ENCODE assay signal across 8 cellular contexts in genomic region chr1:144439737-144440136, GRCh38. TPM values are rescaled to one million over a fixed set of nuclear protein-coding genes. Genes with fewer than 3 reads are reported as not detected.
DNase-seq lines count a peak whose midpoint lies in the region; ATAC-seq and TF ChIP-seq lines count a peak whose summit lies in the region.
"Not testable (repeated sequence)": the region's sequence is repeated elsewhere in the genome, so short reads cannot be mapped to it uniquely, and the experiment has no call there.

No MANE protein-coding gene starts in this region.

- H3K27me3 Mint-ChIP-seq in GM23338 (ENCODE audit: insufficient read depth, low read depth, poor library complexity); activated CD4-positive, alpha-beta T cell treated with anti-CD3 and anti-CD28 coated beads for 36 hours; neural crest cell (ENCODE audit: low read depth): not testable (repeated sequence)

- CTCF ChIA-PET in BJ (lab: Yijun Ruan, JAX); OCI-LY7 (lab: Charles Lee; ENCODE audit: unreplicated experiment); activated CD4-positive, alpha-beta T cell treated with anti-CD3 and anti-CD28 coated beads for 36 hours (lab: Charles Lee): not testable (repeated sequence)

- not testable (repeated sequence) for H3K4me1 ChIP-seq in GM23338 (ENCODE audit: insufficient read depth); OCI-LY7 (ENCODE audit: insufficient read depth, low read length, poor library complexity, severe bottlenecking)

- H3K4me3 Mint-ChIP-seq in GM23338; activated CD4-positive, alpha-beta T cell treated with anti-CD3 and anti-CD28 coated beads for 36 hours; neural crest cell: not testable (repeated sequence)

- POLR2A ChIA-PET in BJ (lab: Charles Lee); OCI-LY7 (lab: Charles Lee); activated CD4-positive, alpha-beta T cell treated with anti-CD3 and anti-CD28 coated beads for 36 hours (lab: Charles Lee): not testable (repeated sequence)

- not testable (repeated sequence) for H3F3A ChIP-seq in GM23338 (replicated peaks; ENCODE audit: low read depth)

- not testable (repeated sequence) for H3K4me3 ChIP-seq in BJ (ENCODE audit: low read depth, low read length); GM23338; OCI-LY7 (ENCODE audit: low read depth, low read length, poor library complexity, severe bottlenecking); astrocyte of the spinal cord (ENCODE audit: low read depth, low read length); epithelial cell of proximal tubule (ENCODE audit: low read depth, low read length)

- TF ChIP-seq CTCF in BJ (IDR thresholded peaks at IDR 0.05; ENCODE audit: insufficient read depth, low read depth, low read length) (peak; percentile 18; the same call in 1 of the 2 replicates), GM23338 (conservative IDR thresholded peaks at IDR 0.05; ENCODE audit: low read depth in 2 of 2) (peak; percentile 37 to 58), OCI-LY7 (conservative IDR thresholded peaks at IDR 0.05; ENCODE audit: low read length) (peak; percentile 41; the same call in 1 of the 2 replicates), astrocyte of the spinal cord (IDR thresholded peaks at IDR 0.05; ENCODE audit: low read depth, low read length) (peak; percentile 28), epithelial cell of proximal tubule (conservative IDR thresholded peaks at IDR 0.05; ENCODE audit: low read depth, low read length) (peak; percentile 28), neural crest cell (conservative IDR thresholded peaks at IDR 0.05) (peak; percentile 23)

- not testable (repeated sequence) for H3K9me3 ChIP-seq in OCI-LY7 (ENCODE audit: low read length)

- not testable (repeated sequence) for ATAC-seq in GM23338; activated CD4-positive, alpha-beta T cell treated with anti-CD3 and anti-CD28 coated beads for 36 hours; stimulated activated naive CD8-positive, alpha-beta T cell treated with anti-CD3 and anti-CD28 coated beads, Interleukin-15, Interleukin-2, amounts not matched to agents 100 U/mL and 50 U/mL, for 24 hours

- not testable (repeated sequence) for H3K4me2 ChIP-seq in GM23338; OCI-LY7 (ENCODE audit: low read length)

- DNase-seq in BJ (ENCODE audit: low read depth); GM23338 (ENCODE audit: low spot score); OCI-LY7 (ENCODE audit: low spot score); astrocyte of the spinal cord (ENCODE audit: low read depth, low spot score); epithelial cell of proximal tubule (ENCODE audit: low read depth): not testable (repeated sequence)
- DNase-seq in activated CD4-positive, alpha-beta T cell treated with anti-CD3 and anti-CD28 coated beads for 36 hours, result peak; percentile 26
- DNase-seq in neural crest cell (ENCODE audit: low read depth, low spot score), result peak; percentile 2
- peak; percentile 10 for DNase-seq in stimulated activated naive CD8-positive, alpha-beta T cell treated with anti-CD3 and anti-CD28 coated beads, Interleukin-15, Interleukin-2, amounts not matched to agents 100 U/mL and 50 U/mL, for 24 hours

- H4K20me1 ChIP-seq in GM23338 (replicated peaks; ENCODE audit: insufficient read depth); OCI-LY7 (ENCODE audit: insufficient read depth, low read length): not testable (repeated sequence)

- not testable (repeated sequence) for H3K27ac Mint-ChIP-seq in GM23338; activated CD4-positive, alpha-beta T cell treated with anti-CD3 and anti-CD28 coated beads for 36 hours; neural crest cell (ENCODE audit: unreplicated experiment)

- not testable (repeated sequence) for H3K36me3 Mint-ChIP-seq in GM23338 (ENCODE audit: low read depth); activated CD4-positive, alpha-beta T cell treated with anti-CD3 and anti-CD28 coated beads for 36 hours (ENCODE audit: low read depth); neural crest cell (ENCODE audit: low read depth)

- in situ Hi-C loops in astrocyte of the spinal cord (cut with HindIII; ENCODE audit: low sequenced_read_pairs), result not testable (repeated sequence)

- not testable (repeated sequence) for H3K79me2 ChIP-seq in GM23338 (replicated peaks; ENCODE audit: insufficient read depth); OCI-LY7 (ENCODE audit: insufficient read depth, low read depth, low read length)

- not testable (repeated sequence) for H2AFZ ChIP-seq in GM23338; OCI-LY7 (ENCODE audit: low read length)

- not testable (repeated sequence) for H3K9me3 Mint-ChIP-seq in GM23338; activated CD4-positive, alpha-beta T cell treated with anti-CD3 and anti-CD28 coated beads for 36 hours (ENCODE audit: low read depth); neural crest cell

- not testable (repeated sequence) for H3K27ac ChIP-seq in GM23338 (ENCODE audit: low read depth); OCI-LY7 (ENCODE audit: low read depth, low read length, poor library complexity, severe bottlenecking)

- not testable (repeated sequence) for BruUV-seq in OCI-LY7 (replicated peaks; lab: Mats Ljungman, UMichigan)

- H3K36me3 ChIP-seq in BJ (ENCODE audit: control insufficient read depth, insufficient read depth, low read length); GM23338 (ENCODE audit: insufficient read depth); OCI-LY7 (ENCODE audit: insufficient read depth, low read length): not testable (repeated sequence)

- H3K9me2 ChIP-seq in GM23338 (ENCODE audit: insufficient read depth); OCI-LY7 (ENCODE audit: insufficient read depth, low read length): not testable (repeated sequence)

- intact Hi-C loops in OCI-LY7 (cut with micrococcal nuclease; ENCODE audit: unreplicated experiment); activated CD4-positive, alpha-beta T cell treated with anti-CD3 and anti-CD28 coated beads for 36 hours (cut with DNase I, micrococcal nuclease): not testable (repeated sequence)

- not testable (repeated sequence) for H3K4me1 Mint-ChIP-seq in GM23338; activated CD4-positive, alpha-beta T cell treated with anti-CD3 and anti-CD28 coated beads for 36 hours; neural crest cell

- H3K27me3 ChIP-seq in BJ (ENCODE audit: control insufficient read depth, insufficient read depth, low read length); GM23338 (ENCODE audit: insufficient read depth): not testable (repeated sequence)

RNA-seq across cellular contexts. Expression of gene NBPF15, which starts 21.7 kb away (rescaled TPM):
- polyA plus RNA-seq in BJ (2011; rRNA removed) (51.7 and 55.7 TPM in 2 replicates), GM23338 (2016; fragmentation: Nextera tagmentation; extraction: Ambion mirVana) (3.1 and 5.2 TPM in 2 replicates)
- polyA minus RNA-seq in BJ (2011; rRNA and poly(A)+ RNA removed), result 45.5 and 60.0 TPM in 2 replicates
- 6.6 and 12.5 TPM in 2 replicates for total RNA-seq in GM23338 (2014; rRNA removed; shearing (Covaris generic))
- 45.9 and 55.3 TPM in 2 replicates for total RNA-seq in OCI-LY7 (2014; rRNA removed; shearing (Covaris generic))
- total RNA-seq in OCI-LY7 (2022) (91.5 and 92.1 TPM in 2 replicates), epithelial cell of proximal tubule (11.9 and 13.7 TPM in 2 replicates), neural crest cell (65.7 and 68.1 TPM in 2 replicates)
- 10 to 100 TPM; 36.2 to 37.7 TPM for total RNA-seq in activated CD4-positive, alpha-beta T cell treated with anti-CD3 and anti-CD28 coated beads for 36 hours
